In the genomic region with DNA sequence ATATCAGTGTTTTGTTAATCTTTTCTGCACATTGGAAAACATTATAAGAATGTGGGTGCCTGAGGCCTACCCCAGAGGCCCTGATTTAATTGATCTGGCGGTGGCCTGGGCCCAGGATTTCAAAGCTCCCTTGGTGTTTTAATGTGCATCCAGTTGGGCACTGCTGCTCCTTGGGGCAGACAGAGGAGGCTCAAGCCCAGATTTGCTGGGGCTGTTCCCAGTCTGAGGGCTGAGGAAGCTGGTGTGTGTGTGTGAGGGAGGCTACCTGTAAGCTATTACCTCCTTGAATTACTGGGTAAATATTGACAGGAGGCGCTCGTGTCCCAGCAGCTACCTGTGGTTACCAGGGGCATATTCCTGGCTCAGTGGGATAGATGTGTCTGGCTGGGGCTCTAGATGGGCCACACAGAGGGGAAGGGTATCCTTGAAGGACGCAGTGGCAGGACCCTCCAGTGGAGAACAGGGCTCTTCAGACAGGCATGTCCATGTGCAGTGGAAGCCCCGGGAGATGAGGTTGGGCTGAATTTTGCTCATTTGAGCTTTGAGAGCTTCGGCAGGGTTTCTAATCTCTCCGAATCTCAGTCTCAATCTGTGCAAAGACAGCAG, we compare ENCODE assay signal across 5 cellular contexts.
"Had no signal": no experiment of that assay in that cellular context is flagged by ENCODE, and none has a peak within 500 bp of the region (broad histone marks: within the 10 kb centered on the region; RNA-seq: fewer than 3 reads in every experiment).

No MANE protein-coding gene starts in this region.

- H3K4me3 ChIP-seq: GM23338, K562 had no signal

- H3K4me1 Mint-ChIP-seq: GM23338, H9 had no signal

- H3K4me3 Mint-ChIP-seq: GM23338, H9 had no signal

- ATAC-seq: GM23338, K562 had no signal

- H3K9me3 Mint-ChIP-seq: GM23338, H9 had no signal

- H3K27ac Mint-ChIP-seq: GM23338, H9 had no signal

- DNase-seq: H9, HCEC 1CT, IMR-90 had no signal
